ENCODE assay signal across 25 cellular contexts in the genomic region with DNA sequence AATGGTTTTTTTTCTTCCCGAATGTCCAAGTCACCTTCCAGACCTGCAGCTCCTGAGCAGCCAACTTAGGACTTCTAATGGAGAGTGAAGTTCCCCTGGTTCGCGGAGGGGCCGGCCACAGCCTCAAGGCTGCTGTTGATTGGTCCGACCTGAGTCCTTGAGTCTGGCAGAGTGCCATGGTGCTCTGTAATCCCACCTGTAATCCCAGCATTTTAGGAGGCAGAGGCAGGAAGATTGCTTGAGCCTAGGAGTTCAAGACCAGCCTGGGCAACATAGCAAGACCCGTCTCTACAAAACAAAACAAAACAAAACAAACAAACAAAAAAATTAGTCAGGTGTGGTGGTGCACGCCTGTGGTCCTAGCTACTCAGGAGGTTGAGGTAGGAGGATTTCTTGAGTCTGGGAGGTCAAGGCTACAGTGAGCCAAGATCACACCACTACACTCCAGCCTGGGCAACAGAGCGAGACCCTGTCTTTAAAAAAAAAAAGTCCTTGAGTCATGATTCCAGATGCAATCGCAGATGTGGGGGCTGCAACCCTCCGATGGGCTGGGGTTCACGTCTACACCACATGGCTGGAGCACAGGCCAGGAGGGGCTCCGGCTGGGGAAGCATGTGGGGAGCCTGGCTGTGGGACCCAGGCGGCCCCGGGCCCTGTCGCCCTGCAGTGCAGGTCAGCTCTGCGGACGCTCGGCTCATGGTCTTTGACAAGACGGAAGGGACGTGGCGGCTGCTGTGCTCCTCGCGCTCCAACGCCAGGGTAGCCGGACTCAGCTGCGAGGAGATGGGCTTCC. TPM values are rescaled to one million over a fixed set of nuclear protein-coding genes. Genes with fewer than 3 reads are reported as not detected.
"Had no signal": no experiment of that assay in that cellular context is flagged by ENCODE, and none has a peak within 500 bp of the region (broad histone marks: within the 10 kb centered on the region; RNA-seq: fewer than 3 reads in every experiment).

No MANE protein-coding gene starts in this region.

- H3K36me3 ChIP-seq: adrenal gland, breast epithelium, left ventricle myocardium inferior, prostate gland, right atrium auricular region, thyroid gland had no signal

- H3K27ac Mint-ChIP-seq: activated naive CD4-positive, alpha-beta T cell treated with anti-CD3 and anti-CD28 coated beads, Interleukin-2, amount 50 U/mL, for 72 hours; activated T-cell treated with anti-CD3 and anti-CD28 coated beads, Interleukin-2, amount 50 U/mL, for 72 hours; memory B cell; T-helper 1 cell treated with Interleukin-12 subunit alpha and Interleukin-12 subunit beta and Interleukin-4 antibody, amounts not matched to agents 30 μg/mL and 1 μg/mL, for 36 hours had no signal

- H3K36me3 Mint-ChIP-seq: activated naive CD4-positive, alpha-beta T cell treated with anti-CD3 and anti-CD28 coated beads, Interleukin-2, amount 50 U/mL, for 72 hours; memory B cell had no signal

- H3K4me1 ChIP-seq: adrenal gland, breast epithelium, left ventricle myocardium inferior, prostate gland, thyroid gland had no signal

- H3K27ac ChIP-seq: adrenal gland, breast epithelium, left ventricle myocardium inferior, prostate gland, right atrium auricular region, thyroid gland had no signal

- H3K9me3 ChIP-seq: adrenal gland, breast epithelium, left ventricle myocardium inferior, prostate gland, right atrium auricular region, thyroid gland had no signal

- H3K4me1 Mint-ChIP-seq: neural crest cell had no signal

- H3K4me3 Mint-ChIP-seq: activated T-cell treated with anti-CD3 and anti-CD28 coated beads, Interleukin-2, amount 50 U/mL, for 72 hours; memory B cell; neural crest cell; T-helper 1 cell treated with Interleukin-12 subunit alpha and Interleukin-12 subunit beta and Interleukin-4 antibody, amounts not matched to agents 30 μg/mL and 1 μg/mL, for 36 hours had no signal

- H3K27me3 ChIP-seq: breast epithelium, right atrium auricular region, thyroid gland had no signal

- H3K4me3 ChIP-seq: adrenal gland, breast epithelium, left ventricle myocardium inferior, prostate gland, right atrium auricular region, thyroid gland had no signal

- H3K9me3 Mint-ChIP-seq: activated naive CD4-positive, alpha-beta T cell treated with anti-CD3 and anti-CD28 coated beads, Interleukin-2, amount 50 U/mL, for 72 hours; activated T-cell treated with anti-CD3 and anti-CD28 coated beads, Interleukin-2, amount 50 U/mL, for 72 hours; memory B cell; neural crest cell; T-helper 1 cell treated with Interleukin-12 subunit alpha and Interleukin-12 subunit beta and Interleukin-4 antibody, amounts not matched to agents 30 μg/mL and 1 μg/mL, for 36 hours had no signal

- DNase-seq: activated CD4-positive, alpha-beta T cell treated with anti-CD3 and anti-CD28 coated beads, Interleukin-2, amount 50 U/mL, for 1 hour; activated effector memory CD4-positive, alpha-beta T cell treated with anti-CD3 and anti-CD28 coated beads, Interleukin-2, amount 50 U/mL, for 16 hours; activated T-cell treated with anti-CD3 and anti-CD28 coated beads, Interleukin-2, amount 50 U/mL, for 72 hours; adrenal gland; cerebellar nuclear complex; cortex of kidney; effector CD8-positive, alpha-beta T cell; foreskin fibroblast; glutamatergic neuron; hypothalamus; left ventricle myocardium inferior; stimulated activated CD4-positive, alpha-beta T cell treated with anti-CD3 and anti-CD28 coated beads, Interleukin-2, amount 100 ng/mL, for 24 hours; stimulated activated naive CD4-positive, alpha-beta T cell treated with Interleukin-2 at 50 U/mL for 16 hours; thyroid gland had no signal

RNA-seq across cellular contexts. Expression of gene HPN, which starts 17.7 kb away (rescaled TPM):
- total RNA-seq: activated naive CD4-positive, alpha-beta T cell treated with anti-CD3 and anti-CD28 coated beads, Interleukin-2, amount 50 U/mL, for 72 hours had no signal

RNA-seq across cellular contexts. Expression of gene FXYD3, which starts 56.4 kb away (rescaled TPM):
- total RNA-seq: activated naive CD4-positive, alpha-beta T cell treated with anti-CD3 and anti-CD28 coated beads, Interleukin-2, amount 50 U/mL, for 72 hours; activated T-cell treated with anti-CD3 and anti-CD28 coated beads, Interleukin-2, amount 50 U/mL, for 72 hours; astrocyte; mononuclear cell; osteoblast; skeletal muscle tissue had no signal
